Comparison of ENCODE assay signal across 1 cellular context in the genomic region with DNA sequence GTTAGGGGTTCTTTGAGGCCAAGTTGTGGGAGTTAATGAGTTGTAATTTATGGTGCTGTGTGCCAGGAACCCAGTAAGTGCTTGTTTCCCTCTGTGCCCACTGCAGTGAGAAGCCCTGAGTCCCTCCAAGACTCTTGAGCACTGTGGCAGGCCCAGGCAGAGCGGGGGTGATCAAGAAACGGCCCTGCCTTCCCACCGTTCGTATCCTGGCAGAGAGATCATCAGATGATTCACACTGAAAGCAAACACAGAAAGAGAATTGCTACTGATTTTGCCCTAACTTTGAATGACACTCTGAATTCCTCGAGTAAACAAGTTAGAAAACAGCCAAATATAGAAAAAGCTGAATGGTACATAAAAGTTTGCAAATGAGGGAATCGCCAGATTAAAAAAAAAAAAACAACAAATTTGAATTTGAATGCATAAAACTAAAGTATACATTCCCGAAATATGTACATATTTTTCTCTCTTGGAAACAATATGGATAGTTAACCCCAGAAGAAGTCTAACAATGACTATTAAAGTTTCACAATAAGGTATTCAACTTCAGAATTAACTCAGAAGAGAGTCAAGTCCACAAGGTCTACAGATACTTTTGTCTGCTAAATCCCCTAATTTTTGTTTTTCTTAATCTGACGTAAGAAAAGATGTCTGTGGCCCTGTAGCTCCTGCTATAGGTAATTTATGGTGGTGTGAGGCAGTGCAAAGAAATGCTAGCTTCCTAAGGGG.
TF ChIP-seq lines count a peak whose summit lies in the region.

No MANE protein-coding gene starts in this region.

TF ChIP-seq in GM23338, 12 proteins besides CTCF, POLR2A, EP300 and RAD21 (continued from another document):
- TF ChIP-seq, protein P1, sequence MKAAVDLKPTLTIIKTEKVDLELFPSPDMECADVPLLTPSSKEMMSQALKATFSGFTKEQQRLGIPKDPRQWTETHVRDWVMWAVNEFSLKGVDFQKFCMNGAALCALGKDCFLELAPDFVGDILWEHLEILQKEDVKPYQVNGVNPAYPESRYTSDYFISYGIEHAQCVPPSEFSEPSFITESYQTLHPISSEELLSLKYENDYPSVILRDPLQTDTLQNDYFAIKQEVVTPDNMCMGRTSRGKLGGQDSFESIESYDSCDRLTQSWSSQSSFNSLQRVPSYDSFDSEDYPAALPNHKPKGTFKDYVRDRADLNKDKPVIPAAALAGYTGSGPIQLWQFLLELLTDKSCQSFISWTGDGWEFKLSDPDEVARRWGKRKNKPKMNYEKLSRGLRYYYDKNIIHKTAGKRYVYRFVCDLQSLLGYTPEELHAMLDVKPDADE (IDR thresholded peaks at IDR 0.05), result no peak
- TF ChIP-seq, protein P2, sequence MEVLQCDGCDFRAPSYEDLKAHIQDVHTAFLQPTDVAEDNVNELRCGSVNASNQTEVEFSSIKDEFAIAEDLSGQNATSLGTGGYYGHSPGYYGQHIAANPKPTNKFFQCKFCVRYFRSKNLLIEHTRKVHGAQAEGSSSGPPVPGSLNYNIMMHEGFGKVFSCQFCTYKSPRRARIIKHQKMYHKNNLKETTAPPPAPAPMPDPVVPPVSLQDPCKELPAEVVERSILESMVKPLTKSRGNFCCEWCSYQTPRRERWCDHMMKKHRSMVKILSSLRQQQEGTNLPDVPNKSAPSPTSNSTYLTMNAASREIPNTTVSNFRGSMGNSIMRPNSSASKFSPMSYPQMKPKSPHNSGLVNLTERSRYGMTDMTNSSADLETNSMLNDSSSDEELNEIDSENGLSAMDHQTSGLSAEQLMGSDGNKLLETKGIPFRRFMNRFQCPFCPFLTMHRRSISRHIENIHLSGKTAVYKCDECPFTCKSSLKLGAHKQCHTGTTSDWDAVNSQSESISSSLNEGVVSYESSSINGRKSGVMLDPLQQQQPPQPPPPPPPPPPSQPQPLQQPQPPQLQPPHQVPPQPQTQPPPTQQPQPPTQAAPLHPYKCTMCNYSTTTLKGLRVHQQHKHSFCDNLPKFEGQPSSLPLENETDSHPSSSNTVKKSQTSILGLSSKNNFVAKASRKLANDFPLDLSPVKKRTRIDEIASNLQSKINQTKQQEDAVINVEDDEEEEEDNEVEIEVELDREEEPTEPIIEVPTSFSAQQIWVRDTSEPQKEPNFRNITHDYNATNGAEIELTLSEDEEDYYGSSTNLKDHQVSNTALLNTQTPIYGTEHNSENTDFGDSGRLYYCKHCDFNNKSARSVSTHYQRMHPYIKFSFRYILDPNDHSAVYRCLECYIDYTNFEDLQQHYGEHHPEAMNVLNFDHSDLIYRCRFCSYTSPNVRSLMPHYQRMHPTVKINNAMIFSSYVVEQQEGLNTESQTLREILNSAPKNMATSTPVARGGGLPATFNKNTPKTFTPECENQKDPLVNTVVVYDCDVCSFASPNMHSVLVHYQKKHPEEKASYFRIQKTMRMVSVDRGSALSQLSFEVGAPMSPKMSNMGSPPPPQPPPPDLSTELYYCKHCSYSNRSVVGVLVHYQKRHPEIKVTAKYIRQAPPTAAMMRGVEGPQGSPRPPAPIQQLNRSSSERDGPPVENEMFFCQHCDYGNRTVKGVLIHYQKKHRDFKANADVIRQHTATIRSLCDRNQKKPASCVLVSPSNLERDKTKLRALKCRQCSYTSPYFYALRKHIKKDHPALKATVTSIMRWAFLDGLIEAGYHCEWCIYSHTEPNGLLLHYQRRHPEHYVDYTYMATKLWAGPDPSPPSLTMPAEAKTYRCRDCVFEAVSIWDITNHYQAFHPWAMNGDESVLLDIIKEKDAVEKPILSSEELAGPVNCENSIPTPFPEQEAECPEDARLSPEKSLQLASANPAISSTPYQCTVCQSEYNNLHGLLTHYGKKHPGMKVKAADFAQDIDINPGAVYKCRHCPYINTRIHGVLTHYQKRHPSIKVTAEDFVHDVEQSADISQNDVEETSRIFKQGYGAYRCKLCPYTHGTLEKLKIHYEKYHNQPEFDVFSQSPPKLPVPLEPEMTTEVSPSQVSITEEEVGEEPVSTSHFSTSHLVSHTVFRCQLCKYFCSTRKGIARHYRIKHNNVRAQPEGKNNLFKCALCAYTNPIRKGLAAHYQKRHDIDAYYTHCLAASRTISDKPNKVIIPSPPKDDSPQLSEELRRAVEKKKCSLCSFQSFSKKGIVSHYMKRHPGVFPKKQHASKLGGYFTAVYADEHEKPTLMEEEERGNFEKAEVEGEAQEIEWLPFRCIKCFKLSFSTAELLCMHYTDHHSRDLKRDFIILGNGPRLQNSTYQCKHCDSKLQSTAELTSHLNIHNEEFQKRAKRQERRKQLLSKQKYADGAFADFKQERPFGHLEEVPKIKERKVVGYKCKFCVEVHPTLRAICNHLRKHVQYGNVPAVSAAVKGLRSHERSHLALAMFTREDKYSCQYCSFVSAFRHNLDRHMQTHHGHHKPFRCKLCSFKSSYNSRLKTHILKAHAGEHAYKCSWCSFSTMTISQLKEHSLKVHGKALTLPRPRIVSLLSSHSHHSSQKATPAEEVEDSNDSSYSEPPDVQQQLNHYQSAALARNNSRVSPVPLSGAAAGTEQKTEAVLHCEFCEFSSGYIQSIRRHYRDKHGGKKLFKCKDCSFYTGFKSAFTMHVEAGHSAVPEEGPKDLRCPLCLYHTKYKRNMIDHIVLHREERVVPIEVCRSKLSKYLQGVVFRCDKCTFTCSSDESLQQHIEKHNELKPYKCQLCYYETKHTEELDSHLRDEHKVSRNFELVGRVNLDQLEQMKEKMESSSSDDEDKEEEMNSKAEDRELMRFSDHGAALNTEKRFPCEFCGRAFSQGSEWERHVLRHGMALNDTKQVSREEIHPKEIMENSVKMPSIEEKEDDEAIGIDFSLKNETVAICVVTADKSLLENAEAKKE (CRISPR knock-in tag; IDR thresholded peaks at IDR 0.05), result no peak
- TF ChIP-seq EZH2 (IDR thresholded peaks at IDR 0.05; ENCODE audit: low read depth, unreplicated experiment), result no peak
